ENCODE assay signal across 8 cellular contexts in genomic region chr11:44565746-44566558, GRCh38. TPM values are rescaled to one million over a fixed set of nuclear protein-coding genes. Genes with fewer than 3 reads are reported as not detected.
A peak's percentile ranks its signal among the peaks of the same experiment; 100 is the strongest.
DNase-seq lines count a peak whose midpoint lies in the region; ATAC-seq and TF ChIP-seq lines count a peak whose summit lies in the region.

No MANE protein-coding gene starts in this region.

- peak; percentile 15 to 57 for DNase-seq in NCI-H2081 (lab: John Stamatoyannopoulos, UW)
- DNase-seq in NCI-H2081 treated with DMSO at 0.1 percent for 48 hours (lab: John Stamatoyannopoulos, UW), result no peak
- DNase-seq in RWPE2 (ENCODE audit: low spot score), result no peak
- no peak for DNase-seq in foreskin fibroblast
- DNase-seq in smooth muscle cell (lab: John Stamatoyannopoulos, UW; ENCODE audit: unreplicated experiment), result no peak
- DNase-seq in SIG-M5 treated with dmso at 0.1 percent for 504 hours (lab: John Stamatoyannopoulos, UW; ENCODE audit: unreplicated experiment), result no peak
- DNase-seq in Kasumi-1 (lab: John Stamatoyannopoulos, UW), result no peak
- no peak for DNase-seq in NCI-H2107 (lab: John Stamatoyannopoulos, UW)

- peaks cover 44% of the 10 kb centered on the region for H3K4me1 ChIP-seq in RWPE2 (ENCODE audit: insufficient read depth, poor library complexity, severe bottlenecking)
- H3K4me1 ChIP-seq in smooth muscle cell (ENCODE audit: low read depth), result peaks cover 30% of the 10 kb centered on the region

- no peak for ATAC-seq in RWPE2 (ENCODE audit: low read depth)

- no peak overlapping the region for H2AFZ ChIP-seq in smooth muscle cell (ENCODE audit: low read depth)

- no peaks in the 10 kb centered on the region for H3K9me3 ChIP-seq in RWPE2 (ENCODE audit: severe bottlenecking)
- no peaks in the 10 kb centered on the region for H3K9me3 ChIP-seq in smooth muscle cell (replicated peaks; ENCODE audit: low read depth)

- H3K4me2 ChIP-seq in smooth muscle cell, result peak overlapping the region; percentile 96

- TF ChIP-seq CTCF in RWPE2 (IDR thresholded peaks at IDR 0.05; ENCODE audit: poor library complexity, severe bottlenecking), result no peak
- no peak for TF ChIP-seq CTCF in foreskin fibroblast (IDR thresholded peaks at IDR 0.05; ENCODE audit: low read depth, low read length)
- TF ChIP-seq CTCF in smooth muscle cell (IDR thresholded peaks at IDR 0.05; ENCODE audit: borderline replicate concordance, insufficient read depth, poor library complexity, severe bottlenecking), result no peak

- H3K27me3 ChIP-seq in RWPE2 (ENCODE audit: insufficient read depth, poor library complexity, severe bottlenecking) (no peaks in the 10 kb centered on the region), smooth muscle cell (ENCODE audit: low read depth) (no peaks in the 10 kb centered on the region)

- H4K20me1 ChIP-seq in smooth muscle cell (ENCODE audit: low read depth), result no peaks in the 10 kb centered on the region

- peak overlapping the region; percentile 96 for H3K27ac ChIP-seq in RWPE2 (ENCODE audit: poor library complexity, severe bottlenecking)
- H3K27ac ChIP-seq in smooth muscle cell (ENCODE audit: low read depth), result no peak overlapping the region

- 27% methylated on average over 29 of the region's 29 CpGs for WGBS in smooth muscle cell (ENCODE audit: low lambda C conversion rate)

- peak overlapping the region; percentile 53 for H3K9ac ChIP-seq in smooth muscle cell (ENCODE audit: low read depth)

- H3F3A ChIP-seq in smooth muscle cell (ENCODE audit: low read depth), result peaks cover 16% of the 10 kb centered on the region

- peaks cover 11% of the 10 kb centered on the region for H3K79me2 ChIP-seq in smooth muscle cell (ENCODE audit: low read depth)

- H3K36me3 ChIP-seq in RWPE2 (ENCODE audit: low read depth) (peaks cover 5% of the 10 kb centered on the region; the same call in 1 of the 2 replicates), smooth muscle cell (ENCODE audit: low read depth) (no peaks in the 10 kb centered on the region)

- H3K4me3 ChIP-seq in RWPE2 (ENCODE audit: severe bottlenecking) (peak overlapping the region; percentile 54), foreskin fibroblast (ENCODE audit: low read depth in 1 of 2, low read length in 2 of 2) (peak overlapping the region; percentile 58 to 69), smooth muscle cell (peak overlapping the region; percentile 60)

RNA-seq across cellular contexts. Expression of gene CD82, which starts 0.5 kb away (rescaled TPM):
- total RNA-seq in smooth muscle cell, result 43.8 and 58.6 TPM in 2 replicates
- 252 and 270 TPM in 2 replicates for polyA plus RNA-seq in smooth muscle cell

Comparison
In these comparisons a context has a peak if more than half of its experiments do, and no peak if none do; other contexts are left out.
1. DNase-seq: peak in NCI-H2081 (2 of 2); none in NCI-H2081 treated with DMSO at 0.1 percent for 48 hours (single experiment), RWPE2 (single experiment), foreskin fibroblast (0 of 2), smooth muscle cell (single experiment), SIG-M5 treated with dmso at 0.1 percent for 504 hours (single experiment), Kasumi-1 (0 of 2) and NCI-H2107 (single experiment).
2. Peak in every context shown above with its lines, with median percentiles within 50 percentile points of each other: H3K4me3 ChIP-seq.